ENCODE assay signal across 9 cellular contexts in the genomic region with DNA sequence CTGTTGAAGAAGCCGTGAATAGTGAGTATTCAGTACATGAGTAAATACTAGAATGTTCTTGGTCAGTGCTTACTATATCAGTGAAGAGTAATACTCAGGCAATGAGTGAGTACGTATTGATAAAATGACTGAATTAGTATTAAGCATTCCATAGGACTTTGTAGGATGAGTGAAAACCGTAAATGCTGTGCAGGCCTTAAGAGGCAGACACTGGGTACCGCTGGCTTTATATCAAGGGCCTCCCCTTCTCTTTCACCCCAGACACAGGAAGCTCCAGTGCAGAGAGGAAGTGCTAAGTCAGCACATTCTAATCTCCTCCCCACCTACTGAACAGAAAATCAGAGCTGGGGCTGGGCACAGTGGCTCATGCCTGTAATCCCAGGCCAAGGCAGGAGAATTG. TPM values are rescaled to one million over a fixed set of nuclear protein-coding genes. Genes with fewer than 3 reads are reported as not detected.
DNase-seq lines count a peak whose midpoint lies in the region; ATAC-seq and TF ChIP-seq lines count a peak whose summit lies in the region.
"Had no signal": no experiment of that assay in that cellular context is flagged by ENCODE, and none has a peak within 500 bp of the region (broad histone marks: within the 10 kb centered on the region; RNA-seq: fewer than 3 reads in every experiment).

No MANE protein-coding gene starts in this region.

- peaks cover 36% of the 10 kb centered on the region for H3K36me3 ChIP-seq in effector memory CD4-positive, alpha-beta T cell (ENCODE audit: control insufficient read depth, insufficient read depth, low read length)
- peaks cover 4 to 97% of the 10 kb centered on the region in 2 donors for H3K36me3 ChIP-seq in psoas muscle (ENCODE audit: insufficient read depth in 1 of 2, low read depth in 1 of 2)

- H3K27ac ChIP-seq in HL-60 (replicated peaks) (peak overlapping the region; percentile 15), psoas muscle (no peak overlapping the region)
- peak overlapping the region; percentile 59 for H3K27ac ChIP-seq in effector memory CD4-positive, alpha-beta T cell (ENCODE audit: insufficient read depth, low read length, poor library complexity, severe bottlenecking)

- no peaks in the 10 kb centered on the region for H3K9me3 ChIP-seq in effector memory CD4-positive, alpha-beta T cell (ENCODE audit: control insufficient read depth, low read length)
- no peaks in the 10 kb centered on the region for H3K9me3 ChIP-seq in psoas muscle

- DNase-seq in HL-60 (ENCODE audit: low read depth in 1 of 2, low spot score in 1 of 2) = peak in 1 of 2 experiments; percentile 49
- DNase-seq in activated CD4-positive, alpha-beta T cell treated with anti-CD3 and anti-CD28 coated beads for 48 hours = peak; percentile 58
- peak in 1 of 3 donors; percentile 29 for DNase-seq in effector memory CD4-positive, alpha-beta T cell
- DNase-seq in stimulated activated CD4-positive, alpha-beta T cell treated with anti-CD3 and anti-CD28 coated beads, Interleukin-1b, Interleukin-23, amount 100 ng/mL, for 48 hours = peak; percentile 70
- no peak for DNase-seq in psoas muscle
- DNase-seq in ACHN = no peak

- H3K27me3 ChIP-seq in HL-60 (ENCODE audit: insufficient read depth, poor library complexity, severe bottlenecking) (no peaks in the 10 kb centered on the region), psoas muscle (ENCODE audit: insufficient read depth in 3 of 3, low read length in 2 of 3) (no peaks in the 10 kb centered on the region)
- no peaks in the 10 kb centered on the region for H3K27me3 ChIP-seq in effector memory CD4-positive, alpha-beta T cell (replicated peaks; ENCODE audit: control insufficient read depth, insufficient read depth, low read length, poor library complexity, severe bottlenecking)

- in situ Hi-C loops in ACHN (cut with HindIII; ENCODE audit: low pct_ligation_motif_present, low pct_unique_long_range_greater_than_20kb, low sequenced_read_pairs) = no loop called here

- no peak for TF ChIP-seq CTCF in HL-60 (IDR thresholded peaks at IDR 0.05; ENCODE audit: insufficient read depth, low read length)
- no peak for TF ChIP-seq CTCF in psoas muscle (IDR thresholded peaks at IDR 0.05)

- H3K4me3 ChIP-seq in HL-60 (replicated peaks; ENCODE audit: insufficient read depth, low read length) = no peak overlapping the region
- H3K4me3 ChIP-seq in effector memory CD4-positive, alpha-beta T cell (ENCODE audit: insufficient read depth, low read depth, low read length, poor library complexity, severe bottlenecking) = no peak overlapping the region
- H3K4me3 ChIP-seq in psoas muscle = no peak overlapping the region
- H3K4me3 ChIP-seq: skin epidermis had no signal

- no peak for ATAC-seq in HG03521 (IDR thresholded peaks at IDR 0.05; ENCODE audit: unreplicated experiment)
- no peak for ATAC-seq in psoas muscle
- ATAC-seq in GM18870 (IDR thresholded peaks at IDR 0.05; ENCODE audit: unreplicated experiment) = no peak

- intact Hi-C loops in psoas muscle (cut with DNase I) = no loop called here

- WGBS in psoas muscle, 3 donors = 84 to 90% (median 86%) methylated on average over 4 of the region's 4 CpGs

- H3K4me1 ChIP-seq in effector memory CD4-positive, alpha-beta T cell (ENCODE audit: control insufficient read depth, insufficient read depth, low read length, poor library complexity, severe bottlenecking) = peaks cover 15% of the 10 kb centered on the region
- peaks cover 13% of the 10 kb centered on the region for H3K4me1 ChIP-seq in psoas muscle

RNA-seq across cellular contexts. Expression of a gene that starts 24.2 kb away (rescaled TPM):
- total RNA-seq in psoas muscle = 10 to 100 TPM; 14.0 to 20.8 (median 17.1) TPM
- polyA plus RNA-seq in psoas muscle = 10 to 100 TPM in 1 of 3 donors, 1 to 10 TPM in 2; 7.8 to 22.9 (median 8.1) TPM

RNA-seq across cellular contexts. Expression of a gene that starts 24.3 kb away (rescaled TPM):
- 1 to 10 TPM; 4.9 to 9.6 (median 6.0) TPM for total RNA-seq in psoas muscle
- polyA plus RNA-seq in psoas muscle = 1 to 10 TPM; 1.7 to 5.3 (median 2.3) TPM

RNA-seq across cellular contexts. Expression of a gene that starts 45.6 kb away (rescaled TPM):
- 1 to 10 TPM; 4.2 to 8.5 (median 6.7) TPM for total RNA-seq in psoas muscle
- 10 to 100 TPM in 1 of 3 donors, 1 to 10 TPM in 2; 3.3 to 11.4 (median 9.6) TPM for polyA plus RNA-seq in psoas muscle

Comparison
In these comparisons a context has a peak if more than half of its experiments do, and no peak if none do; other contexts are left out.
1. DNase-seq: peak in activated CD4-positive, alpha-beta T cell treated with anti-CD3 and anti-CD28 coated beads for 48 hours (single experiment) and stimulated activated CD4-positive, alpha-beta T cell treated with anti-CD3 and anti-CD28 coated beads, Interleukin-1b, Interleukin-23, amount 100 ng/mL, for 48 hours (single experiment); none in psoas muscle (0 of 2) and ACHN (single experiment).